18 cellular contexts compared by ENCODE assay signal in the genomic region with DNA sequence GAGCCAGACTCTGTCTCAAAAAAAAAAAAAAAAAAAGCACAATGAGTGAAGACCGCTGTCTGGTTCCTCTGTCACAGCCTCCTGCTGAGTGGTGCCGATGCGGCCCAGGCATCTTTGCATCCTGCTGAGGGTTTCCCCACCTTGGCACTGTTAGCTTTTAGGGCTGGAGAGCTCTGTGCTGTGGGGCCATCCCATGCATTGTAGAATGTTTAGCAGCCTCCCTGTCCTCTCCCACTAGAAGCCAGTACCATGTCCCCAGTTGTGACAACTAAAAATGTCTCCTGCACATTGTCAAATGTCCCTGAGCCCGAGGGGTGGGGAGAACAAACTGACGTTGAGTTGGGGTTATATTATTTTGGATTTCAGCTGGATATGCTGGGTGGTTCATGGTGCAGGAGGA. TPM values are rescaled to one million over a fixed set of nuclear protein-coding genes. Genes with fewer than 3 reads are reported as not detected.
"Had no signal": no experiment of that assay in that cellular context is flagged by ENCODE, and none has a peak within 500 bp of the region (broad histone marks: within the 10 kb centered on the region; RNA-seq: fewer than 3 reads in every experiment).

No MANE protein-coding gene starts in this region.

- DNase-seq: activated CD4-positive, alpha-beta T cell treated with anti-CD3 and anti-CD28 coated beads, Interleukin-2, amount 10 ng/mL, durations not matched to agents 7 days and 5 days; activated CD4-positive, CD25-positive, alpha-beta regulatory T cell; activated CD8-positive, alpha-beta memory T cell treated with anti-CD3 and anti-CD28 coated beads, Interleukin-2, amount 50 U/mL, for 48 hours; activated gamma-delta T cell; activated T-cell treated with anti-CD3 and anti-CD28 coated beads, Interleukin-2, amount 50 U/mL, for 72 hours; effector memory CD4-positive, alpha-beta T cell; foreskin melanocyte; head of caudate nucleus; transverse colon had no signal

- H3K4me3 ChIP-seq: ovary, transverse colon, vagina had no signal

- H3K4me3 Mint-ChIP-seq: activated CD4-positive, alpha-beta T cell treated with anti-CD3 and anti-CD28 coated beads, Interleukin-2, amount 10 ng/mL, durations not matched to agents 7 days and 5 days; activated naive CD8-positive, alpha-beta T cell; activated T-cell treated with anti-CD3 and anti-CD28 coated beads, Interleukin-2, amount 50 U/mL, for 72 hours; brain; dendritic cell treated with granulocyte-macrophage colony-stimulating factor and Interleukin-4, amounts not matched to agents 40 ng/mL and 50 ng/mL, for 4 days; memory B cell; neural crest cell; stimulated activated memory B cell treated with anti-CD40 and anti-IgM and Interleukin-4, amounts not matched to agents 10 μg/mL and 1 μg/mL and 100 μg/mL, for 72 hours; T-helper 2 cell treated with Interferon-gamma antibody and Interleukin-4, amounts not matched to agents 5 μg/mL and 100 μg/mL, for 36 hours had no signal

- H3K36me3 ChIP-seq: ovary had no signal

- H3K27me3 Mint-ChIP-seq: activated CD4-positive, alpha-beta T cell treated with anti-CD3 and anti-CD28 coated beads, Interleukin-2, amount 10 ng/mL, durations not matched to agents 7 days and 5 days; activated naive CD8-positive, alpha-beta T cell; brain; dendritic cell treated with granulocyte-macrophage colony-stimulating factor and Interleukin-4, amounts not matched to agents 40 ng/mL and 50 ng/mL, for 4 days; memory B cell; stimulated activated memory B cell treated with anti-CD40 and anti-IgM and Interleukin-4, amounts not matched to agents 10 μg/mL and 1 μg/mL and 100 μg/mL, for 72 hours had no signal

- H3K9me3 Mint-ChIP-seq: activated CD4-positive, alpha-beta T cell treated with anti-CD3 and anti-CD28 coated beads, Interleukin-2, amount 10 ng/mL, durations not matched to agents 7 days and 5 days; activated T-cell treated with anti-CD3 and anti-CD28 coated beads, Interleukin-2, amount 50 U/mL, for 72 hours; dendritic cell treated with granulocyte-macrophage colony-stimulating factor and Interleukin-4, amounts not matched to agents 40 ng/mL and 50 ng/mL, for 4 days; memory B cell; neural crest cell; stimulated activated memory B cell treated with anti-CD40 and anti-IgM and Interleukin-4, amounts not matched to agents 10 μg/mL and 1 μg/mL and 100 μg/mL, for 72 hours; T-helper 2 cell treated with Interferon-gamma antibody and Interleukin-4, amounts not matched to agents 5 μg/mL and 100 μg/mL, for 36 hours had no signal

- H3K27ac Mint-ChIP-seq: activated CD4-positive, alpha-beta T cell treated with anti-CD3 and anti-CD28 coated beads, Interleukin-2, amount 10 ng/mL, durations not matched to agents 7 days and 5 days; activated naive CD8-positive, alpha-beta T cell; activated T-cell treated with anti-CD3 and anti-CD28 coated beads, Interleukin-2, amount 50 U/mL, for 72 hours; dendritic cell treated with granulocyte-macrophage colony-stimulating factor and Interleukin-4, amounts not matched to agents 40 ng/mL and 50 ng/mL, for 4 days; memory B cell; stimulated activated memory B cell treated with anti-CD40 and anti-IgM and Interleukin-4, amounts not matched to agents 10 μg/mL and 1 μg/mL and 100 μg/mL, for 72 hours; T-helper 2 cell treated with Interferon-gamma antibody and Interleukin-4, amounts not matched to agents 5 μg/mL and 100 μg/mL, for 36 hours had no signal

- H3K27me3 ChIP-seq: ovary, transverse colon, vagina had no signal

- ATAC-seq: activated T-cell treated with anti-CD3 and anti-CD28 coated beads, Interleukin-2, amount 50 U/mL, for 72 hours; stimulated activated memory B cell treated with anti-CD40 and anti-IgM and Interleukin-4, amounts not matched to agents 10 μg/mL and 1 μg/mL and 100 μg/mL, for 72 hours had no signal

- H3K4me1 Mint-ChIP-seq: activated CD4-positive, alpha-beta T cell treated with anti-CD3 and anti-CD28 coated beads, Interleukin-2, amount 10 ng/mL, durations not matched to agents 7 days and 5 days; brain; memory B cell; neural crest cell; stimulated activated memory B cell treated with anti-CD40 and anti-IgM and Interleukin-4, amounts not matched to agents 10 μg/mL and 1 μg/mL and 100 μg/mL, for 72 hours had no signal

- H3K9me3 ChIP-seq: ovary, transverse colon, vagina had no signal

RNA-seq across cellular contexts. Expression of gene COLEC11, which starts 7.9 kb away (rescaled TPM):
- total RNA-seq: neural crest cell, vagina had no signal
